In the genomic region with DNA sequence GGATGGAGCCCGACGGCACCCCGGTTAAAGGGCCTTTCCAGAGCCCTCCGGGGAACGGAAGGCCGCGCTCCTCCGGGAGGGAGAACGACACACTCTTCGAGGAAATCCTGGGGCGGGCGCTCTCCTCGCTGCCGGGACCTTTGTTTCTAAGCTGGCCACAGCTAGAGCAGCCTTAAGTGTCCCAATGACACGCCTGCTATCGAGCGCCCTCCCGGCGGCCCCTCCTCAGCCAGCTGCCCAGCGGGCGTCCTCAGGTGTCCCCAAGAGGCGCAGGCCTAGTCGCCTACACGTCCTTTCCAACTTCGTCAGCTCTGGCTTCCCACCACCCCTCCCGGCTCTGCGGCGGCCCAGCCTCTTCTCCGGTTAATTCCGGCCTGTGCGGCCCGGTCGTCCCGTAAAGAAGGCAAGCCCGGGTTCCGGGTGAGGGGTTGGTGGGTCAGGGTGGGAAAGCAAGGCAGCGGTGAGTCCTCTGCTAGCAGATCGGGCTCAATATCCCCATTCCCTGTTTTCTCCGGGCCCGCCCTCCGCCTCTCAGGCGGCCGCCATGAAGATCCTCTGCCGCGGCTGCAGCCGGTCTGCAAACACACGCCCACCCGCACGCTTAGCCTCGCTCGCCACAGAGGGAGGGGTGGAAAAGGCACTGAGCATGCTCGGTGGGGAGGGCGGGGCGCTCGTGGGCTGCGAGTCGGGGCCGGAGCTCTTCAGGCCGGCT, we compare ENCODE assay signal across 8 cellular contexts. TPM values are rescaled to one million over a fixed set of nuclear protein-coding genes. Genes with fewer than 3 reads are reported as not detected.
A peak's percentile ranks its signal among the peaks of the same experiment; 100 is the strongest.
DNase-seq lines count a peak whose midpoint lies in the region; ATAC-seq and TF ChIP-seq lines count a peak whose summit lies in the region.

No MANE protein-coding gene starts in this region.

- H3K4me1 ChIP-seq in upper lobe of right lung = peaks cover 21% of the 10 kb centered on the region

- H3K4me3 Mint-ChIP-seq in progenitor cell of endocrine pancreas (ENCODE audit: low read depth) = peak overlapping the region; percentile 93

- intact Hi-C loops in left cardiac atrium (cut with DNase I) = loop anchor here in 1 of 2 donors (5.0 kb wide), 1 partner anchor 118 kb away; the partner anchor contains the start of gene STPG2
- intact Hi-C loops in upper lobe of right lung (cut with DNase I) = no loop called here

- H3K36me3 Mint-ChIP-seq in progenitor cell of endocrine pancreas (ENCODE audit: insufficient read depth) = no peaks in the 10 kb centered on the region

- no peaks in the 10 kb centered on the region for H3K27me3 Mint-ChIP-seq in progenitor cell of endocrine pancreas

- TF ChIP-seq CTCF in GM13976 (IDR thresholded peaks at IDR 0.05; ENCODE audit: borderline replicate concordance, control extremely low read depth, extremely low read depth, insufficient read depth, missing control alignments) = no peak
- no peak for TF ChIP-seq CTCF in progenitor cell of endocrine pancreas (IDR thresholded peaks at IDR 0.05; ENCODE audit: unreplicated experiment)
- no peak for TF ChIP-seq CTCF in upper lobe of right lung (IDR thresholded peaks at IDR 0.05)

- H3K27ac ChIP-seq in upper lobe of right lung = peak overlapping the region; percentile 99

- H3K9me3 Mint-ChIP-seq in progenitor cell of endocrine pancreas (ENCODE audit: low read depth) = no peaks in the 10 kb centered on the region

- H3K27me3 ChIP-seq in upper lobe of right lung = no peaks in the 10 kb centered on the region

- H3K27ac Mint-ChIP-seq in progenitor cell of endocrine pancreas = peak overlapping the region; percentile 98

- H3K9me3 ChIP-seq in upper lobe of right lung = no peaks in the 10 kb centered on the region

- peak overlapping the region; percentile 73 for H3K4me3 ChIP-seq in upper lobe of right lung

- no peaks in the 10 kb centered on the region for H3K36me3 ChIP-seq in upper lobe of right lung

- in situ Hi-C loops in GM13976 (cut with MboI; ENCODE audit: low sequenced_read_pairs, unreplicated experiment) = no loop called here

- peaks cover 22% of the 10 kb centered on the region for H3K4me1 Mint-ChIP-seq in progenitor cell of endocrine pancreas (ENCODE audit: low read depth)

- ATAC-seq in HG02759 (IDR thresholded peaks at IDR 0.05; ENCODE audit: unreplicated experiment) (peak; percentile 92), left cardiac atrium (peak; percentile 96 to 98), upper lobe of right lung (peak; percentile 96)

- peak; percentile 97 for DNase-seq in GM13976 (ENCODE audit: low spot score)
- peak; percentile 77 for DNase-seq in NCI-H1105 treated with DMSO at 0.1 percent for 48 hours (lab: John Stamatoyannopoulos, UW)
- peak; percentile 92 for DNase-seq in SW480 (ENCODE audit: low spot score)
- DNase-seq in amniotic epithelial cell (ENCODE audit: low read depth) = peak; percentile 96
- peak; percentile 97 for DNase-seq in left cardiac atrium
- DNase-seq in progenitor cell of endocrine pancreas (ENCODE audit: low spot score, unreplicated experiment) = peak; percentile 85
- peak; percentile 99 for DNase-seq in upper lobe of right lung

RNA-seq across cellular contexts. Expression of gene RAP1GDS1, which starts 0.4 kb away (rescaled TPM):
- total RNA-seq in left cardiac atrium = 10 to 100 TPM; 16.0 to 16.1 TPM
- total RNA-seq in progenitor cell of endocrine pancreas = 24.4 and 25.7 TPM in 2 replicates
- total RNA-seq in upper lobe of right lung = 39.1 TPM

Comparison
In these comparisons a context has a peak if more than half of its experiments do, and no peak if none do; other contexts are left out.
1. Peak in every context shown above with its lines: DNase-seq, ATAC-seq, H3K4me3 ChIP-seq and H3K27ac ChIP-seq.